ENCODE assay signal across 1 cellular context in the genomic region with DNA sequence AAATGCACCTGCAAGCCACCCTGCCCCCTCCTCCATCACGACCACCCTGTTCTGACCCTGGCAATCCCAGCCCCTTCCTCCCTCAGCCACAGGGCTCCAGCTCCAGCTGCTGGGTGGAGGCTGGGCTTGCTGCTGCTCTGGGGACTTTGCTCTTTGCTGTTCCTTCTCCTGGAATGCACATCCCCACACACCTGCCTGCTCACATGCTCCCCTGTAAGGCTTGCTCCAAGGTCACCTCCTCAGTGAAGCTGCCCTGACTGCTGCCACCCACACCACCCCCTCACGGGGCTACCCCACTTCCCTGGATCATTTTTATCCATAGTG.
TF ChIP-seq lines count a peak whose summit lies in the region.

No MANE protein-coding gene starts in this region.

TF ChIP-seq in HepG2, 621 proteins besides CTCF, POLR2A, EP300 and RAD21 (continued from another document):
- TF ChIP-seq, protein P1, sequence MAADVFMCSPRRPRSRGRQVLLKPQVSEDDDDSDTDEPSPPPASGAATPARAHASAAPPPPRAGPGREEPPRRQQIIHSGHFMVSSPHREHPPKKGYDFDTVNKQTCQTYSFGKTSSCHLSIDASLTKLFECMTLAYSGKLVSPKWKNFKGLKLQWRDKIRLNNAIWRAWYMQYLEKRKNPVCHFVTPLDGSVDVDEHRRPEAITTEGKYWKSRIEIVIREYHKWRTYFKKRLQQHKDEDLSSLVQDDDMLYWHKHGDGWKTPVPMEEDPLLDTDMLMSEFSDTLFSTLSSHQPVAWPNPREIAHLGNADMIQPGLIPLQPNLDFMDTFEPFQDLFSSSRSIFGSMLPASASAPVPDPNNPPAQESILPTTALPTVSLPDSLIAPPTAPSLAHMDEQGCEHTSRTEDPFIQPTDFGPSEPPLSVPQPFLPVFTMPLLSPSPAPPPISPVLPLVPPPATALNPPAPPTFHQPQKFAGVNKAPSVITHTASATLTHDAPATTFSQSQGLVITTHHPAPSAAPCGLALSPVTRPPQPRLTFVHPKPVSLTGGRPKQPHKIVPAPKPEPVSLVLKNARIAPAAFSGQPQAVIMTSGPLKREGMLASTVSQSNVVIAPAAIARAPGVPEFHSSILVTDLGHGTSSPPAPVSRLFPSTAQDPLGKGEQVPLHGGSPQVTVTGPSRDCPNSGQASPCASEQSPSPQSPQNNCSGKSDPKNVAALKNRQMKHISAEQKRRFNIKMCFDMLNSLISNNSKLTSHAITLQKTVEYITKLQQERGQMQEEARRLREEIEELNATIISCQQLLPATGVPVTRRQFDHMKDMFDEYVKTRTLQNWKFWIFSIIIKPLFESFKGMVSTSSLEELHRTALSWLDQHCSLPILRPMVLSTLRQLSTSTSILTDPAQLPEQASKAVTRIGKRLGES (CRISPR knock-in tag; IDR thresholded peaks at IDR 0.05; ENCODE audit: borderline replicate concordance): no peak
- TF ChIP-seq RXRB (CRISPR knock-in tag; IDR thresholded peaks at IDR 0.05; ENCODE audit: borderline replicate concordance): no peak
- no peak for TF ChIP-seq GATA4 (IDR thresholded peaks at IDR 0.05; ENCODE audit: borderline replicate concordance, low read depth)
